Comparison of ENCODE assay signal across 1 cellular context in genomic region chr7:138030679-138031351, GRCh38.
TF ChIP-seq lines count a peak whose summit lies in the region.

No MANE protein-coding gene starts in this region.

TF ChIP-seq in K562, 482 proteins besides CTCF, POLR2A, EP300 and RAD21 (continued from another document and continues in another):
- no peak for TF ChIP-seq ZBTB40 (IDR thresholded peaks at IDR 0.05)
- no peak for TF ChIP-seq ZBTB40 (CRISPR knock-in tag; IDR thresholded peaks at IDR 0.05)
- no peak for TF ChIP-seq BRF1 (IDR thresholded peaks at IDR 0.05; ENCODE audit: borderline replicate concordance, extremely low read depth, insufficient read length)
- no peak for TF ChIP-seq DDX20 (tag; IDR thresholded peaks at IDR 0.05; ENCODE audit: low read depth)
- TF ChIP-seq NFRKB (IDR thresholded peaks at IDR 0.05; ENCODE audit: low read depth), result no peak
- TF ChIP-seq ERF (CRISPR knock-in tag; IDR thresholded peaks at IDR 0.05), result no peak
- peak; percentile 64; the same call in 1 of the 2 replicates for TF ChIP-seq C11orf30 (IDR thresholded peaks at IDR 0.05; ENCODE audit: low read depth)
- TF ChIP-seq HMG20A (CRISPR knock-in tag; conservative IDR thresholded peaks at IDR 0.05), result no peak
- TF ChIP-seq TSHZ1 (CRISPR knock-in tag; IDR thresholded peaks at IDR 0.05), result no peak
- no peak for TF ChIP-seq RBM25 (IDR thresholded peaks at IDR 0.05; ENCODE audit: low read depth, low read length, severe bottlenecking)
- no peak for TF ChIP-seq ETV1 (tag; conservative IDR thresholded peaks at IDR 0.05; ENCODE audit: low read depth)
- TF ChIP-seq ZBTB34 (CRISPR knock-in tag; IDR thresholded peaks at IDR 0.05), result no peak
- TF ChIP-seq CXXC5 (CRISPR knock-in tag; IDR thresholded peaks at IDR 0.05), result no peak
- TF ChIP-seq SAP30 (IDR thresholded peaks at IDR 0.05; ENCODE audit: borderline replicate concordance, insufficient read depth, low read depth, low read length, poor library complexity, severe bottlenecking), result no peak
- TF ChIP-seq ZBTB49 (CRISPR knock-in tag; IDR thresholded peaks at IDR 0.05; ENCODE audit: borderline replicate concordance), result no peak
- TF ChIP-seq RB1 (IDR thresholded peaks at IDR 0.05; ENCODE audit: low read depth), result no peak
- TF ChIP-seq ZNF407 (IDR thresholded peaks at IDR 0.05; ENCODE audit: low read depth), result no peak
- no peak for TF ChIP-seq HNRNPH1 (optimal IDR thresholded peaks at IDR 0.05; ENCODE audit: low read depth, low read length)
- TF ChIP-seq HNRNPL (IDR thresholded peaks at IDR 0.05; ENCODE audit: low read depth, low read length), result no peak
- no peak for TF ChIP-seq MBD2 (IDR thresholded peaks at IDR 0.05; ENCODE audit: borderline replicate concordance, low read depth)
- TF ChIP-seq PHF8 (IDR thresholded peaks at IDR 0.05; ENCODE audit: borderline replicate concordance, low read length), result no peak
- no peak for TF ChIP-seq TEAD1 (CRISPR knock-in tag; IDR thresholded peaks at IDR 0.05)
- TF ChIP-seq ZBTB8A (IDR thresholded peaks at IDR 0.05; ENCODE audit: partially characterized antibody), result no peak
- no peak for TF ChIP-seq ZNF785 (CRISPR knock-in tag; IDR thresholded peaks at IDR 0.05)
- no peak for TF ChIP-seq NR1H2 (CRISPR knock-in tag; IDR thresholded peaks at IDR 0.05)
- TF ChIP-seq BACH1 (tag; IDR thresholded peaks at IDR 0.05), result no peak
